ENCODE assay signal across 8 cellular contexts in the genomic region with DNA sequence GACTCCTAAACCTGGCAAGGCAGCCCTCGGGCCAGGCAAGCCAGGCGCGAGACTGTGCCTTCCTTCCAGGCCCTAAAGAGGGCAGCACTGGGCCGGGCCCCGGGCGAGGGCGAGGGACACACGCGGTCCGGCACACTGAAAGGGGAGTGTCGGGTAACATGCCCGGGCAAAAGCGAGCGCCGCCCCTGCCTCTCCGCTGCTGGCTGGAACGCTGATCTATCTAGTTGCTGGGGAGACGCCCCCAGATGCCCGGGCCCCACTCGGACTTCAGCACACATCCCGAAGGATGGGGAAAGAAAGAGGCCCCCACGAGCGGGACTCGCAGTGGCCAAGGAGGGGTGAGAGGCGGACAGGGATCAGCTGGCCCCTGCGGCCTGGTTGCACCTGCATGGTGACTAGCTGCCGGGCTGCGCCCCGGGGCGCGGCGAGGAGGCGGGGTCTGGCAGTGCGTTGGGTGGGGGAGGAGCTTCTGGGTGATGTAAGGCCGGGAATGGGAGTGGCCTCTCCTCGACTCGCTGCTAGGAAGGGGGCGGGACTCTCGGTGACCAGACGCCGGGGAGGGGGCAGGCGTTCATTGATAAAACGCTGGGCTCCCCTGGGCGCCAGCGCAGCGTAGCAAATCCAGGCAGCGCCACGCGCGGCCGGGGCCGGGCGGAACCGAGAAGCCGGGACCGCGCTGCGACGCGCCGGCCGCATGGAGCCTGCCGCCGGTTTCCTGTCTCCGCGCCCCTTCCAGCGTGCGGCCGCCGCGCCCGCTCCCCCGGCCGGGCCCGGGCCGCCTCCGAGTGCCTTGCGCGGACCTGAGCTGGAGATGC. TPM values are rescaled to one million over a fixed set of nuclear protein-coding genes. Genes with fewer than 3 reads are reported as not detected.
DNase-seq lines count a peak whose midpoint lies in the region; ATAC-seq, FAIRE-seq and TF ChIP-seq lines count a peak whose summit lies in the region.

A gene (plus strand): TSS at position 608 of the 815 bp plus-strand sequence. CDS start 87 bp downstream, at position 695.

- H3K4me1 Mint-ChIP-seq in type B pancreatic cell (ENCODE audit: unreplicated experiment): peaks cover 15% of the 10 kb centered on the region

- peak within 1 kb of the TSS; percentile 83 for H4K12ac ChIP-seq in trophoblast cell (ENCODE audit: low read depth, low read length)

- H3K27ac Mint-ChIP-seq in type B pancreatic cell: peak within 1 kb of the TSS; percentile 99

- peak; percentile 85 for TF ChIP-seq POLR2A in GM12891 (IDR thresholded peaks at IDR 0.05; ENCODE audit: low read depth, low read length)

- ATAC-seq in HG02840 (IDR thresholded peaks at IDR 0.05; ENCODE audit: low FRiP score, unreplicated experiment): peak; percentile 77

- H2BK12ac ChIP-seq in trophoblast cell (ENCODE audit: low read length): peak within 1 kb of the TSS; percentile 88

- H3K4me3 ChIP-seq in adipocyte (ENCODE audit: low read length) (peak within 1 kb of the TSS; percentile 85), cardiac muscle cell (peak within 1 kb of the TSS; percentile 55), trophoblast cell (ENCODE audit: low read depth, low read length) (peak within 1 kb of the TSS; percentile 83)

- peak within 1 kb of the TSS; percentile 91 for H3K14ac ChIP-seq in trophoblast cell (ENCODE audit: low read length)

- H4K8ac ChIP-seq in trophoblast cell (ENCODE audit: low read depth, low read length): peak within 1 kb of the TSS; percentile 86

- H3K27me3 Mint-ChIP-seq in type B pancreatic cell: no peaks in the 10 kb centered on the region

- no peak within 1 kb of the TSS for H3K23ac ChIP-seq in trophoblast cell (ENCODE audit: low read length)

- H3K9me3 ChIP-seq in adipocyte (ENCODE audit: control insufficient read depth, low read length) (no peaks in the 10 kb centered on the region), cardiac muscle cell (ENCODE audit: low read depth) (no peaks in the 10 kb centered on the region), trophoblast cell (ENCODE audit: insufficient read depth, low read depth, low read length) (no peaks in the 10 kb centered on the region)

- peak within 1 kb of the TSS; percentile 97 for H3K4me3 Mint-ChIP-seq in type B pancreatic cell

- peak within 1 kb of the TSS; percentile 99 for H2BK120ac ChIP-seq in trophoblast cell (ENCODE audit: insufficient read depth, low read length, poor library complexity)

- peak within 1 kb of the TSS; percentile 97 for H2BK5ac ChIP-seq in trophoblast cell (ENCODE audit: low read depth, low read length, poor library complexity)

- H3K4me2 ChIP-seq in trophoblast cell (ENCODE audit: low read length): peak within 1 kb of the TSS; percentile 93

- peak; percentile 99 for FAIRE-seq in GM12891 (lab: Jason Lieb, UNC)

- peak within 1 kb of the TSS; percentile 90 for H3K9ac ChIP-seq in adipocyte (ENCODE audit: low read length)
- peak within 1 kb of the TSS; percentile 73 for H3K9ac ChIP-seq in trophoblast cell (ENCODE audit: low read length)

- H3K18ac ChIP-seq in trophoblast cell (ENCODE audit: low read length): peak within 1 kb of the TSS; percentile 95

- peaks cover 21% of the 10 kb centered on the region for H3K36me3 ChIP-seq in adipocyte (ENCODE audit: control insufficient read depth, insufficient read depth, low read length, severe bottlenecking)
- H3K36me3 ChIP-seq in cardiac muscle cell: no peaks in the 10 kb centered on the region
- peaks cover 28 to 29% of the 10 kb centered on the region in 2 experiments for H3K36me3 ChIP-seq in trophoblast cell (ENCODE audit: control insufficient read depth in 1 of 2, insufficient read depth in 2 of 2, low read length in 2 of 2)

- peak within 1 kb of the TSS; percentile 22 for H3K4ac ChIP-seq in trophoblast cell (ENCODE audit: low read depth, low read length)

- TF ChIP-seq CTCF in cardiac muscle cell (IDR thresholded peaks at IDR 0.05; ENCODE audit: low read depth, low read length) (peak; percentile 90), type B pancreatic cell (conservative IDR thresholded peaks at IDR 0.05) (peak; percentile 90)

- H2AK5ac ChIP-seq in trophoblast cell (ENCODE audit: low read length): peak within 1 kb of the TSS; percentile 73

- H3K79me1 ChIP-seq in trophoblast cell (ENCODE audit: low read length): peaks cover 12% of the 10 kb centered on the region

- DNase-seq in GM12891 (ENCODE audit: insufficient read length, low spot score) (peak; percentile 96), NCI-H1436 (lab: John Stamatoyannopoulos, UW) (peak; percentile 97), T follicular helper cell (ENCODE audit: low read depth) (peak; percentile 99), adipocyte (ENCODE audit: low read depth) (peak; percentile 99), cardiac muscle cell (ENCODE audit: low read depth in 1 of 2, low spot score in 1 of 2) (peak; percentile 97 to 99), trophoblast cell (peak; percentile 98 to 99), type B pancreatic cell (ENCODE audit: extremely low spot score, unreplicated experiment) (peak; percentile 96)

- H3K27me3 ChIP-seq in adipocyte (replicated peaks; ENCODE audit: control insufficient read depth, insufficient read depth, low read length) (no peaks in the 10 kb centered on the region), cardiac muscle cell (no peaks in the 10 kb centered on the region), trophoblast cell (ENCODE audit: insufficient read depth, low read length) (no peaks in the 10 kb centered on the region)

- no peaks in the 10 kb centered on the region for H3K9me3 Mint-ChIP-seq in type B pancreatic cell

- peaks cover 11% of the 10 kb centered on the region for H3K36me3 Mint-ChIP-seq in type B pancreatic cell

- H4K91ac ChIP-seq in trophoblast cell (ENCODE audit: low read depth, low read length): peak within 1 kb of the TSS; percentile 93

- peak within 1 kb of the TSS; percentile 89 for H3K27ac ChIP-seq in cardiac muscle cell
- H3K27ac ChIP-seq in trophoblast cell (ENCODE audit: low read depth, low read length): peak within 1 kb of the TSS; percentile 95

- peak within 1 kb of the TSS; percentile 43 for H2AFZ ChIP-seq in trophoblast cell (ENCODE audit: insufficient read depth, low read length, poor library complexity)

- H3K79me2 ChIP-seq in trophoblast cell (ENCODE audit: control insufficient read depth, insufficient read depth, low read length, poor library complexity): peaks cover 13% of the 10 kb centered on the region

- peaks cover 18% of the 10 kb centered on the region for H3K4me1 ChIP-seq in adipocyte (ENCODE audit: control insufficient read depth, insufficient read depth, low read length)
- H3K4me1 ChIP-seq in cardiac muscle cell (ENCODE audit: low read depth): peaks cover 11% of the 10 kb centered on the region
- H3K4me1 ChIP-seq in trophoblast cell (ENCODE audit: control insufficient read depth in 1 of 2, insufficient read depth in 2 of 2, low read length in 2 of 2): peaks cover 15 to 20% of the 10 kb centered on the region in 2 experiments

- no CpG with 5 or more reads among the region's 79 CpGs for WGBS in trophoblast cell (ENCODE audit: extremely low coverage, insufficient coverage, insufficient read length)

TF ChIP-seq in GM12891, 5 proteins besides CTCF, POLR2A, EP300 and RAD21:
- TF ChIP-seq POU2F2 (IDR thresholded peaks at IDR 0.05; ENCODE audit: low read depth, low read length) (peak; percentile 18; the same call in 1 of the 2 replicates), TAF1 (IDR thresholded peaks at IDR 0.05; ENCODE audit: low read depth, low read length) (peak; percentile 63), POLR2AphosphoS5 (IDR thresholded peaks at IDR 0.05; ENCODE audit: low read depth, low read length) (peak; percentile 85), PAX5 (IDR thresholded peaks at IDR 0.05; ENCODE audit: insufficient read depth, low read length, severe bottlenecking) (peak; percentile 63), SPI1 (IDR thresholded peaks at IDR 0.05; ENCODE audit: low read depth, low read length) (0 out of 2 replicates have a peak, but pooled peaks have one; percentile 2)

RNA-seq across cellular contexts. Expression of the gene that starts here (rescaled TPM):
- polyA plus RNA-seq in GM12891 (2012; ENCODE audit: low read depth, missing spikeins): 16.7 TPM
- total RNA-seq in cardiac muscle cell (6.2 and 9.5 TPM in 2 replicates), type B pancreatic cell (ENCODE audit: low replicate concordance) (18.5 and 39.1 TPM in 2 replicates)
- 6.3 and 12.4 TPM in 2 replicates for polyA plus RNA-seq in cardiac muscle cell
- 16.6 TPM in 2 replicates for polyA plus RNA-seq in trophoblast cell (2013)

Comparison
In these comparisons a context has a peak if more than half of its experiments do, and no peak if none do; other contexts are left out.
1. Peak in every context shown above with its lines: DNase-seq, ATAC-seq, H3K4me3 ChIP-seq and H3K27ac ChIP-seq.